ENCODE assay signal across 1 cellular context in the genomic region with DNA sequence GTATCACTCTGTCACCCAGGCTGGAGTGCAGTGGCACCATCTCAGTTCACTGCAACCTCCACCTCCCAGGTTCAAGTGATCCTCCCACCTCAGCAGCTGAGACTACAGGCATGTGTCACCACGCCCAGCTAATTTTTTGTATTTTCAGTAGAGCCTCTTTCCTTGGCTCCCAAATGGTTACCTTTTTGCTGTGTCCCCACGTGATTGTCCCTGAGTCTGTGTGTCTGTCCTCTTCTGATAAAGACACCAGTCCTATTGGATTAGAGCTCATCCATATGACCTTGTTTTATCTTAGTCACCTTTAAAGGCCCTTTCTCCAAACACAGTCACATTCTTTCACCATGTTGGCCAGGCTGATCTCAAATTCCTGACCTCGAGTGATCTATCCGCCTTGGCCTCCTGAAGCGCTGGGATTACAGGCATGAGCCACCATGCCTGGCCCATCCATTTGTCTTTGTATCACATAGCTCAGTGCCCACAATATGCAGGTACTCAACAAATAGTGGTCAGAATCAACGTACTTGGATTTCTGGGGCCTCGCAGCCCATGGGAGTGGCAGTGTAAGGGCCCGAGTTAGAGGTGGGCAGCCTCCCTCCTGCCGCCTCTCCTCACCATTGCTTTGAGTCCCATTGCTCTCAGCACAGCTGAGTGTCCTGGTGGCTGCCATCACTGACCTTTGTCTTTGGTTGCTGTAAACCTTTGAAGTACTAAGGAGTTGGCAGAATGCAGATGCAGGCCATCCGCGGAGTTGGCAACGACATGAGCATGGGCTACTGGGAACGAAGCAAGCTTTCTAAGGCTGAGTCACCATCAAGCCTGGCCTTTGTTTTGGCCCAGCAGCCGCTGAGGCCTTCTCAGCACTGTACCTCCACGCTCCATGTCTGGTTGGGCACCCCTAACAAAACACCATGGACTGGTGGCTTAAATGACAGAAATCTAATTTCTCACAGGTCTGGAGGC.
TF ChIP-seq lines count a peak whose summit lies in the region.

No MANE protein-coding gene starts in this region.

TF ChIP-seq in HepG2, 621 proteins besides CTCF, POLR2A, EP300 and RAD21 (continued from another document):
- TF ChIP-seq RNF2 (conservative IDR thresholded peaks at IDR 0.05; ENCODE audit: low read depth) (0 out of 2 replicates have a peak, but pooled peaks have one; percentile 28), FOXP1 (IDR thresholded peaks at IDR 0.05) (no peak), FOXP1 (CRISPR knock-in tag; IDR thresholded peaks at IDR 0.05) (peak; percentile 19; the same call in 1 of the 2 replicates), ZSCAN30 (CRISPR knock-in tag; IDR thresholded peaks at IDR 0.05) (no peak), HMG20B (CRISPR knock-in tag; conservative IDR thresholded peaks at IDR 0.05) (0 out of 2 replicates have a peak, but pooled peaks have one; percentile 45), HOXA3 (CRISPR knock-in tag; IDR thresholded peaks at IDR 0.05) (peak; percentile 66), WIZ (CRISPR knock-in tag; IDR thresholded peaks at IDR 0.05) (peak; percentile 73; the same call in 1 of the 2 replicates), GATAD2A (CRISPR knock-in tag; IDR thresholded peaks at IDR 0.05) (peak; percentile 73), LCORL (IDR thresholded peaks at IDR 0.05) (0 out of 2 replicates have a peak, but pooled peaks have one; percentile 46), LCORL (CRISPR knock-in tag; IDR thresholded peaks at IDR 0.05) (no peak), HHEX (CRISPR knock-in tag; IDR thresholded peaks at IDR 0.05) (no peak), TCF7 (IDR thresholded peaks at IDR 0.05; ENCODE audit: low read depth) (peak; percentile 44), ZNF34 (CRISPR knock-in tag; IDR thresholded peaks at IDR 0.05; ENCODE audit: borderline replicate concordance) (0 out of 2 replicates have a peak, but pooled peaks have one; percentile 6), HIVEP1 (CRISPR knock-in tag; IDR thresholded peaks at IDR 0.05) (peak; percentile 16; the same call in 1 of the 2 replicates), ZNF274 (CRISPR knock-in tag; IDR thresholded peaks at IDR 0.05) (0 out of 2 replicates have a peak, but pooled peaks have one; percentile 26), BCL6 (CRISPR knock-in tag; IDR thresholded peaks at IDR 0.05) (peak; percentile 40), HMG20A (CRISPR knock-in tag; IDR thresholded peaks at IDR 0.05; ENCODE audit: borderline replicate concordance) (0 out of 2 replicates have a peak, but pooled peaks have one; percentile 23), SIX4 (CRISPR knock-in tag; IDR thresholded peaks at IDR 0.05) (0 out of 2 replicates have a peak, but pooled peaks have one; percentile 23)
- TF ChIP-seq, protein P1, sequence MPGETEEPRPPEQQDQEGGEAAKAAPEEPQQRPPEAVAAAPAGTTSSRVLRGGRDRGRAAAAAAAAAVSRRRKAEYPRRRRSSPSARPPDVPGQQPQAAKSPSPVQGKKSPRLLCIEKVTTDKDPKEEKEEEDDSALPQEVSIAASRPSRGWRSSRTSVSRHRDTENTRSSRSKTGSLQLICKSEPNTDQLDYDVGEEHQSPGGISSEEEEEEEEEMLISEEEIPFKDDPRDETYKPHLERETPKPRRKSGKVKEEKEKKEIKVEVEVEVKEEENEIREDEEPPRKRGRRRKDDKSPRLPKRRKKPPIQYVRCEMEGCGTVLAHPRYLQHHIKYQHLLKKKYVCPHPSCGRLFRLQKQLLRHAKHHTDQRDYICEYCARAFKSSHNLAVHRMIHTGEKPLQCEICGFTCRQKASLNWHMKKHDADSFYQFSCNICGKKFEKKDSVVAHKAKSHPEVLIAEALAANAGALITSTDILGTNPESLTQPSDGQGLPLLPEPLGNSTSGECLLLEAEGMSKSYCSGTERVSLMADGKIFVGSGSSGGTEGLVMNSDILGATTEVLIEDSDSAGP (CRISPR knock-in tag; IDR thresholded peaks at IDR 0.05; ENCODE audit: borderline replicate concordance): peak; percentile 16; the same call in 1 of the 2 replicates
- TF ChIP-seq, protein P2, sequence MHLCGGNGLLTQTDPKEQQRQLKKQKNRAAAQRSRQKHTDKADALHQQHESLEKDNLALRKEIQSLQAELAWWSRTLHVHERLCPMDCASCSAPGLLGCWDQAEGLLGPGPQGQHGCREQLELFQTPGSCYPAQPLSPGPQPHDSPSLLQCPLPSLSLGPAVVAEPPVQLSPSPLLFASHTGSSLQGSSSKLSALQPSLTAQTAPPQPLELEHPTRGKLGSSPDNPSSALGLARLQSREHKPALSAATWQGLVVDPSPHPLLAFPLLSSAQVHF (CRISPR knock-in tag; IDR thresholded peaks at IDR 0.05): 0 out of 2 replicates have a peak, but pooled peaks have one; percentile 31
- TF ChIP-seq, protein P3, sequence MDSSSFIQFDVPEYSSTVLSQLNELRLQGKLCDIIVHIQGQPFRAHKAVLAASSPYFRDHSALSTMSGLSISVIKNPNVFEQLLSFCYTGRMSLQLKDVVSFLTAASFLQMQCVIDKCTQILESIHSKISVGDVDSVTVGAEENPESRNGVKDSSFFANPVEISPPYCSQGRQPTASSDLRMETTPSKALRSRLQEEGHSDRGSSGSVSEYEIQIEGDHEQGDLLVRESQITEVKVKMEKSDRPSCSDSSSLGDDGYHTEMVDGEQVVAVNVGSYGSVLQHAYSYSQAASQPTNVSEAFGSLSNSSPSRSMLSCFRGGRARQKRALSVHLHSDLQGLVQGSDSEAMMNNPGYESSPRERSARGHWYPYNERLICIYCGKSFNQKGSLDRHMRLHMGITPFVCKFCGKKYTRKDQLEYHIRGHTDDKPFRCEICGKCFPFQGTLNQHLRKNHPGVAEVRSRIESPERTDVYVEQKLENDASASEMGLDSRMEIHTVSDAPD (CRISPR knock-in tag; IDR thresholded peaks at IDR 0.05): 0 out of 2 replicates have a peak, but pooled peaks have one; percentile 47
- TF ChIP-seq, protein P4, sequence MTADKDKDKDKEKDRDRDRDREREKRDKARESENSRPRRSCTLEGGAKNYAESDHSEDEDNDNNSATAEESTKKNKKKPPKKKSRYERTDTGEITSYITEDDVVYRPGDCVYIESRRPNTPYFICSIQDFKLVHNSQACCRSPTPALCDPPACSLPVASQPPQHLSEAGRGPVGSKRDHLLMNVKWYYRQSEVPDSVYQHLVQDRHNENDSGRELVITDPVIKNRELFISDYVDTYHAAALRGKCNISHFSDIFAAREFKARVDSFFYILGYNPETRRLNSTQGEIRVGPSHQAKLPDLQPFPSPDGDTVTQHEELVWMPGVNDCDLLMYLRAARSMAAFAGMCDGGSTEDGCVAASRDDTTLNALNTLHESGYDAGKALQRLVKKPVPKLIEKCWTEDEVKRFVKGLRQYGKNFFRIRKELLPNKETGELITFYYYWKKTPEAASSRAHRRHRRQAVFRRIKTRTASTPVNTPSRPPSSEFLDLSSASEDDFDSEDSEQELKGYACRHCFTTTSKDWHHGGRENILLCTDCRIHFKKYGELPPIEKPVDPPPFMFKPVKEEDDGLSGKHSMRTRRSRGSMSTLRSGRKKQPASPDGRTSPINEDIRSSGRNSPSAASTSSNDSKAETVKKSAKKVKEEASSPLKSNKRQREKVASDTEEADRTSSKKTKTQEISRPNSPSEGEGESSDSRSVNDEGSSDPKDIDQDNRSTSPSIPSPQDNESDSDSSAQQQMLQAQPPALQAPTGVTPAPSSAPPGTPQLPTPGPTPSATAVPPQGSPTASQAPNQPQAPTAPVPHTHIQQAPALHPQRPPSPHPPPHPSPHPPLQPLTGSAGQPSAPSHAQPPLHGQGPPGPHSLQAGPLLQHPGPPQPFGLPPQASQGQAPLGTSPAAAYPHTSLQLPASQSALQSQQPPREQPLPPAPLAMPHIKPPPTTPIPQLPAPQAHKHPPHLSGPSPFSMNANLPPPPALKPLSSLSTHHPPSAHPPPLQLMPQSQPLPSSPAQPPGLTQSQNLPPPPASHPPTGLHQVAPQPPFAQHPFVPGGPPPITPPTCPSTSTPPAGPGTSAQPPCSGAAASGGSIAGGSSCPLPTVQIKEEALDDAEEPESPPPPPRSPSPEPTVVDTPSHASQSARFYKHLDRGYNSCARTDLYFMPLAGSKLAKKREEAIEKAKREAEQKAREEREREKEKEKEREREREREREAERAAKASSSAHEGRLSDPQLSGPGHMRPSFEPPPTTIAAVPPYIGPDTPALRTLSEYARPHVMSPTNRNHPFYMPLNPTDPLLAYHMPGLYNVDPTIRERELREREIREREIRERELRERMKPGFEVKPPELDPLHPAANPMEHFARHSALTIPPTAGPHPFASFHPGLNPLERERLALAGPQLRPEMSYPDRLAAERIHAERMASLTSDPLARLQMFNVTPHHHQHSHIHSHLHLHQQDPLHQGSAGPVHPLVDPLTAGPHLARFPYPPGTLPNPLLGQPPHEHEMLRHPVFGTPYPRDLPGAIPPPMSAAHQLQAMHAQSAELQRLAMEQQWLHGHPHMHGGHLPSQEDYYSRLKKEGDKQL (CRISPR knock-in tag; IDR thresholded peaks at IDR 0.05; ENCODE audit: low read depth): peak; percentile 50; the same call in 1 of the 2 replicates
- TF ChIP-seq, protein P5, sequence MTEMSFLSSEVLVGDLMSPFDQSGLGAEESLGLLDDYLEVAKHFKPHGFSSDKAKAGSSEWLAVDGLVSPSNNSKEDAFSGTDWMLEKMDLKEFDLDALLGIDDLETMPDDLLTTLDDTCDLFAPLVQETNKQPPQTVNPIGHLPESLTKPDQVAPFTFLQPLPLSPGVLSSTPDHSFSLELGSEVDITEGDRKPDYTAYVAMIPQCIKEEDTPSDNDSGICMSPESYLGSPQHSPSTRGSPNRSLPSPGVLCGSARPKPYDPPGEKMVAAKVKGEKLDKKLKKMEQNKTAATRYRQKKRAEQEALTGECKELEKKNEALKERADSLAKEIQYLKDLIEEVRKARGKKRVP (CRISPR knock-in tag; IDR thresholded peaks at IDR 0.05): no peak
- TF ChIP-seq, protein P6, sequence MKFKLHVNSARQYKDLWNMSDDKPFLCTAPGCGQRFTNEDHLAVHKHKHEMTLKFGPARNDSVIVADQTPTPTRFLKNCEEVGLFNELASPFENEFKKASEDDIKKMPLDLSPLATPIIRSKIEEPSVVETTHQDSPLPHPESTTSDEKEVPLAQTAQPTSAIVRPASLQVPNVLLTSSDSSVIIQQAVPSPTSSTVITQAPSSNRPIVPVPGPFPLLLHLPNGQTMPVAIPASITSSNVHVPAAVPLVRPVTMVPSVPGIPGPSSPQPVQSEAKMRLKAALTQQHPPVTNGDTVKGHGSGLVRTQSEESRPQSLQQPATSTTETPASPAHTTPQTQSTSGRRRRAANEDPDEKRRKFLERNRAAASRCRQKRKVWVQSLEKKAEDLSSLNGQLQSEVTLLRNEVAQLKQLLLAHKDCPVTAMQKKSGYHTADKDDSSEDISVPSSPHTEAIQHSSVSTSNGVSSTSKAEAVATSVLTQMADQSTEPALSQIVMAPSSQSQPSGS (CRISPR knock-in tag; IDR thresholded peaks at IDR 0.05): 0 out of 2 replicates have a peak, but pooled peaks have one; percentile 31
- TF ChIP-seq, protein P7, sequence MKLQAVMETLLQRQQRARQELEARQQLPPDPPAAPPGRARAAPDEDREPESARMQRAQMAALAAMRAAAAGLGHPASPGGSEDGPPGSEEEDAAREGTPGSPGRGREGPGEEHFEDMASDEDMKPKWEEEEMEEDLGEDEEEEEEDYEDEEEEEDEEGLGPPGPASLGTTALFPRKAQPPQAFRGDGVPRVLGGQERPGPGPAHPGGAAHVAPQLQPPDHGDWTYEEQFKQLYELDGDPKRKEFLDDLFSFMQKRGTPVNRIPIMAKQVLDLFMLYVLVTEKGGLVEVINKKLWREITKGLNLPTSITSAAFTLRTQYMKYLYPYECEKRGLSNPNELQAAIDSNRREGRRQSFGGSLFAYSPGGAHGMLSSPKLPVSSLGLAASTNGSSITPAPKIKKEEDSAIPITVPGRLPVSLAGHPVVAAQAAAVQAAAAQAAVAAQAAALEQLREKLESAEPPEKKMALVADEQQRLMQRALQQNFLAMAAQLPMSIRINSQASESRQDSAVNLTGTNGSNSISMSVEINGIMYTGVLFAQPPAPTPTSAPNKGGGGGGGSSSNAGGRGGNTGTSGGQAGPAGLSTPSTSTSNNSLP (IDR thresholded peaks at IDR 0.05; ENCODE audit: low read depth, low read length): peak; percentile 95
